16 cellular contexts compared by ENCODE assay signal in genomic region chr12:125169870-125170269, GRCh38. TPM values are rescaled to one million over a fixed set of nuclear protein-coding genes. Genes with fewer than 3 reads are reported as not detected.
A peak's percentile ranks its signal among the peaks of the same experiment; 100 is the strongest.
DNase-seq lines count a peak whose midpoint lies in the region; TF ChIP-seq lines count a peak whose summit lies in the region.
"Had no signal": no experiment of that assay in that cellular context is flagged by ENCODE, and none has a peak within 500 bp of the region (broad histone marks: within the 10 kb centered on the region; RNA-seq: fewer than 3 reads in every experiment).

No MANE protein-coding gene starts in this region.

- H3K4me3 ChIP-seq in esophagus squamous epithelium, result no peak overlapping the region
- H3K4me3 ChIP-seq: BLaER1, HAP-1 had no signal

- H3K36me3 ChIP-seq in esophagus squamous epithelium, result no peaks in the 10 kb centered on the region
- H3K36me3 ChIP-seq: BLaER1, HAP-1 had no signal

- H3K9me3 ChIP-seq in esophagus squamous epithelium, result peaks cover 0 to 5% (median 0%) of the 10 kb centered on the region in 3 donors
- H3K9me3 ChIP-seq: BLaER1, Caco-2, HAP-1 had no signal

- peak in 38 of 61 donors; percentile 9 to 87 (median 36) for DNase-seq in caudate nucleus (lab: John Stamatoyannopoulos, UW)
- DNase-seq in head of caudate nucleus, result peak in 38 of 42 donors; percentile 29 to 90 (median 65)
- peak; percentile 54 for DNase-seq in posterior vena cava (ENCODE audit: low spot score)
- no peak for DNase-seq in esophagus squamous epithelium (lab: John Stamatoyannopoulos, UW)
- no peak for DNase-seq in hippocampal formation (lab: John Stamatoyannopoulos, UW)
- DNase-seq in NCI-H524 treated with DMSO at 0.1 percent for 48 hours (lab: John Stamatoyannopoulos, UW), result no peak
- DNase-seq: Caco-2; CD4-positive, CD25-positive, alpha-beta regulatory T cell; CD8-positive, alpha-beta T cell; DMS153; DND-41; GOT3; HFFc6 had no signal

- no peaks in the 10 kb centered on the region for H3K4me1 ChIP-seq in esophagus squamous epithelium
- H3K4me1 ChIP-seq: BLaER1, Caco-2, HAP-1 had no signal

- 80 to 84% methylated on average over 6 to 7 of the region's 8 CpGs for WGBS in esophagus squamous epithelium, 2 donors

- no peak for TF ChIP-seq CTCF in esophagus squamous epithelium (IDR thresholded peaks at IDR 0.05)

- peaks cover 0 to 19% (median 0%) of the 10 kb centered on the region in 4 donors for H3K27me3 ChIP-seq in esophagus squamous epithelium
- H3K27me3 ChIP-seq: BLaER1 had no signal

- no peak for TF ChIP-seq POLR2A in esophagus squamous epithelium (IDR thresholded peaks at IDR 0.05)

- intact Hi-C loops in head of caudate nucleus (cut with DNase I) (no loop called here), posterior vena cava (cut with DNase I) (no loop called here), esophagus squamous epithelium (cut with DNase I) (loop anchor here (10.0 kb wide), 1 partner anchor 1565 kb away; no protein-coding TSS in a partner anchor)

- H3K27ac ChIP-seq in caudate nucleus (ENCODE audit: low read depth, low read length) (peak overlapping the region; percentile 73), esophagus squamous epithelium (no peak overlapping the region)
- H3K27ac ChIP-seq: BLaER1, C4-2B had no signal

RNA-seq across cellular contexts. Expression of gene TMEM132B, which starts 16.3 kb away (rescaled TPM):
- under 1 TPM; 0.48 to 0.83 TPM for total RNA-seq in posterior vena cava
- 1 to 10 TPM in 2 of 4 donors, under 1 TPM in 2; 0.38 to 3.0 (median 1.3) TPM for total RNA-seq in esophagus squamous epithelium
- total RNA-seq: Caco-2; CD4-positive, CD25-positive, alpha-beta regulatory T cell; CD8-positive, alpha-beta T cell had no signal

Comparison
In these comparisons a context has a peak if more than half of its experiments do, and no peak if none do; other contexts are left out.
1. DNase-seq: peak in caudate nucleus (38 of 61), head of caudate nucleus (38 of 42) and posterior vena cava (single experiment); none in esophagus squamous epithelium (single experiment), hippocampal formation (0 of 2) and NCI-H524 treated with DMSO at 0.1 percent for 48 hours (single experiment).